In genomic region chr16:9105189-9105588, GRCh38 we compare ENCODE assay signal across 20 cellular contexts. TPM values are rescaled to one million over a fixed set of nuclear protein-coding genes. Genes with fewer than 3 reads are reported as not detected.
DNase-seq lines count a peak whose midpoint lies in the region; ATAC-seq and TF ChIP-seq lines count a peak whose summit lies in the region.
"Had no signal": no experiment of that assay in that cellular context is flagged by ENCODE, and none has a peak within 500 bp of the region (broad histone marks: within the 10 kb centered on the region; RNA-seq: fewer than 3 reads in every experiment).

No MANE protein-coding gene starts in this region.

- no peak overlapping the region for H3K4ac ChIP-seq in mesenchymal stem cell (ENCODE audit: low read depth in 1 of 2, low read length in 2 of 2)

- no peaks in the 10 kb centered on the region for H3K79me1 ChIP-seq in mesenchymal stem cell (replicated peaks; ENCODE audit: low read length, poor library complexity, severe bottlenecking)

- no peak for TF ChIP-seq CTCF in esophagus muscularis mucosa (IDR thresholded peaks at IDR 0.05)

- no peaks in the 10 kb centered on the region for H3K9me3 Mint-ChIP-seq in stimulated activated naive CD8-positive, alpha-beta T cell treated with anti-CD3 and anti-CD28 coated beads, Interleukin-15, Interleukin-2, amounts not matched to agents 100 ng/mL and 50 ng/mL, for 24 hours
- H3K9me3 Mint-ChIP-seq in activated naive CD8-positive, alpha-beta T cell treated with anti-CD3 and anti-CD28 coated beads for 36 hours: no peaks in the 10 kb centered on the region
- H3K9me3 Mint-ChIP-seq: GM23338 had no signal

- peaks cover 93% of the 10 kb centered on the region for H3K4me1 Mint-ChIP-seq in stimulated activated naive CD8-positive, alpha-beta T cell treated with anti-CD3 and anti-CD28 coated beads, Interleukin-15, Interleukin-2, amounts not matched to agents 100 ng/mL and 50 ng/mL, for 24 hours (ENCODE audit: low read depth)
- peaks cover 84% of the 10 kb centered on the region for H3K4me1 Mint-ChIP-seq in activated naive CD8-positive, alpha-beta T cell treated with anti-CD3 and anti-CD28 coated beads for 36 hours

- H3K14ac ChIP-seq in mesenchymal stem cell (ENCODE audit: low read length in 2 of 2): no peak overlapping the region

- H3K9ac ChIP-seq in mesenchymal stem cell (ENCODE audit: low read length): no peak overlapping the region
- H3K9ac ChIP-seq: parathyroid adenoma had no signal

- H2BK5ac ChIP-seq in mesenchymal stem cell (ENCODE audit: low read depth, low read length, poor library complexity, severe bottlenecking): no peak overlapping the region

- H3K4me3 ChIP-seq in mesenchymal stem cell (ENCODE audit: insufficient read depth in 1 of 2, low read depth in 1 of 2, low read length in 2 of 2) (no peak overlapping the region), esophagus muscularis mucosa (no peak overlapping the region)
- H3K4me3 ChIP-seq: GM23338, mucosa of descending colon, testis had no signal

- peaks cover 93% of the 10 kb centered on the region for H3K36me3 Mint-ChIP-seq in stimulated activated naive CD8-positive, alpha-beta T cell treated with anti-CD3 and anti-CD28 coated beads, Interleukin-15, Interleukin-2, amounts not matched to agents 100 ng/mL and 50 ng/mL, for 24 hours (ENCODE audit: low read depth)
- peaks cover 93% of the 10 kb centered on the region for H3K36me3 Mint-ChIP-seq in activated naive CD8-positive, alpha-beta T cell treated with anti-CD3 and anti-CD28 coated beads for 36 hours

- H3K9me3 ChIP-seq in mesenchymal stem cell (ENCODE audit: control insufficient read depth, low read length) (no peaks in the 10 kb centered on the region), esophagus muscularis mucosa (no peaks in the 10 kb centered on the region)
- H3K9me3 ChIP-seq: mucosa of descending colon, testis had no signal

- no peak overlapping the region for H2BK12ac ChIP-seq in mesenchymal stem cell (ENCODE audit: low read length in 2 of 2)

- peak overlapping the region; percentile 35 for H3K4me3 Mint-ChIP-seq in stimulated activated naive CD8-positive, alpha-beta T cell treated with anti-CD3 and anti-CD28 coated beads, Interleukin-15, Interleukin-2, amounts not matched to agents 100 ng/mL and 50 ng/mL, for 24 hours
- H3K4me3 Mint-ChIP-seq in activated naive CD8-positive, alpha-beta T cell treated with anti-CD3 and anti-CD28 coated beads for 36 hours: peak overlapping the region; percentile 29
- H3K4me3 Mint-ChIP-seq: activated CD8-positive, alpha-beta memory T cell treated with anti-CD3 and anti-CD28 coated beads, Interleukin-2, amount 10 ng/mL, durations not matched to agents 7 days and 5 days; GM23338 had no signal

- ATAC-seq in stimulated activated naive CD8-positive, alpha-beta T cell treated with anti-CD3 and anti-CD28 coated beads, Interleukin-15, Interleukin-2, amounts not matched to agents 100 U/mL and 50 U/mL, for 24 hours: no peak
- ATAC-seq in HG03442 (IDR thresholded peaks at IDR 0.05; ENCODE audit: unreplicated experiment) (no peak), left cardiac atrium (no peak)
- ATAC-seq: activated CD8-positive, alpha-beta memory T cell treated with anti-CD3 and anti-CD28 coated beads, Interleukin-2, amount 10 ng/mL, durations not matched to agents 7 days and 5 days; GM23338; mucosa of descending colon had no signal

- H3K18ac ChIP-seq in mesenchymal stem cell (ENCODE audit: low read depth in 1 of 2, low read length in 2 of 2): no peak overlapping the region

- no peak overlapping the region for H3K23ac ChIP-seq in mesenchymal stem cell (ENCODE audit: low read length in 2 of 2)

- H3K27ac ChIP-seq in mesenchymal stem cell (ENCODE audit: low read length, poor library complexity, severe bottlenecking) (no peak overlapping the region), esophagus muscularis mucosa (replicated peaks in 1 of 4) (no peak overlapping the region)
- H3K27ac ChIP-seq: parathyroid adenoma, testis had no signal

- H2AFZ ChIP-seq in mesenchymal stem cell (ENCODE audit: low read depth, low read length): no peak overlapping the region
- H2AFZ ChIP-seq: GM23338, parathyroid adenoma had no signal

- no peak overlapping the region for H4K91ac ChIP-seq in mesenchymal stem cell (ENCODE audit: low read length)

- H2BK120ac ChIP-seq in mesenchymal stem cell (ENCODE audit: low read depth, low read length): no peak overlapping the region

- H3K36me3 ChIP-seq in mesenchymal stem cell (ENCODE audit: control insufficient read depth in 1 of 2, insufficient read depth in 2 of 2, low read depth in 1 of 2, low read length in 2 of 2) (peaks cover 35 to 99% of the 10 kb centered on the region in 2 experiments), esophagus muscularis mucosa (peaks cover 19 to 54% (median 38%) of the 10 kb centered on the region in 4 donors)

- H2AK5ac ChIP-seq in mesenchymal stem cell (ENCODE audit: low read length, severe bottlenecking): no peak overlapping the region

- no peak for DNase-seq in stimulated activated naive CD8-positive, alpha-beta T cell treated with anti-CD3 and anti-CD28 coated beads, Interleukin-15, Interleukin-2, amounts not matched to agents 100 U/mL and 50 U/mL, for 24 hours
- no peak for DNase-seq in activated naive CD8-positive, alpha-beta T cell treated with anti-CD3 and anti-CD28 coated beads for 36 hours
- DNase-seq in mesenchymal stem cell (peak; percentile 30), esophagus muscularis mucosa (ENCODE audit: extremely low spot score) (no peak), left cardiac atrium (no peak)
- DNase-seq in stimulated activated CD4-positive, alpha-beta T cell treated with anti-CD3 and anti-CD28 coated beads, Interleukin-1b, Interleukin-23, amount 100 ng/mL, for 48 hours: no peak
- DNase-seq: activated CD4-positive, CD25-positive, alpha-beta regulatory T cell; activated CD8-positive, alpha-beta memory T cell treated with anti-CD3 and anti-CD28 coated beads, Interleukin-2, amount 10 ng/mL, durations not matched to agents 7 days and 5 days; caudate nucleus; GF-D8; mucosa of descending colon; MV-4-11; NCI-H187 treated with DMSO at 0.1 percent for 48 hours; stimulated activated CD4-positive, alpha-beta T cell treated with anti-CD3 and anti-CD28 coated beads, Interleukin-2, amount 100 ng/mL, for 48 hours; T-helper 1 cell; testis had no signal

- no peak overlapping the region for H2BK15ac ChIP-seq in mesenchymal stem cell (ENCODE audit: low read depth, poor library complexity, severe bottlenecking)

- intact Hi-C loops in esophagus muscularis mucosa (cut with DNase I) (loop anchor here (5.0 kb wide), 1 partner anchor 143 kb away; the partner anchor contains the start of gene USP7), left cardiac atrium (cut with DNase I) (no loop called here)

- TF ChIP-seq EP300 in esophagus muscularis mucosa (IDR thresholded peaks at IDR 0.05): no peak

- no peaks in the 10 kb centered on the region for H3K27me3 Mint-ChIP-seq in stimulated activated naive CD8-positive, alpha-beta T cell treated with anti-CD3 and anti-CD28 coated beads, Interleukin-15, Interleukin-2, amounts not matched to agents 100 ng/mL and 50 ng/mL, for 24 hours
- H3K27me3 Mint-ChIP-seq in activated naive CD8-positive, alpha-beta T cell treated with anti-CD3 and anti-CD28 coated beads for 36 hours: no peaks in the 10 kb centered on the region
- H3K27me3 Mint-ChIP-seq: activated CD8-positive, alpha-beta memory T cell treated with anti-CD3 and anti-CD28 coated beads, Interleukin-2, amount 10 ng/mL, durations not matched to agents 7 days and 5 days had no signal

- no peaks in the 10 kb centered on the region for H3K27me3 ChIP-seq in mesenchymal stem cell (ENCODE audit: control insufficient read depth in 1 of 2, insufficient read depth in 1 of 2, low read length in 2 of 2)
- H3K27me3 ChIP-seq in esophagus muscularis mucosa: no peaks in the 10 kb centered on the region
- H3K27me3 ChIP-seq: testis had no signal

- TF ChIP-seq POLR2A in esophagus muscularis mucosa (IDR thresholded peaks at IDR 0.05; ENCODE audit: low read depth): no peak

- no peak overlapping the region for H3K4me2 ChIP-seq in mesenchymal stem cell (ENCODE audit: low read length, poor library complexity, severe bottlenecking)
- H3K4me2 ChIP-seq: GM23338 had no signal

- H3K27ac Mint-ChIP-seq in stimulated activated naive CD8-positive, alpha-beta T cell treated with anti-CD3 and anti-CD28 coated beads, Interleukin-15, Interleukin-2, amounts not matched to agents 100 ng/mL and 50 ng/mL, for 24 hours: peak overlapping the region; percentile 26
- H3K27ac Mint-ChIP-seq in activated naive CD8-positive, alpha-beta T cell treated with anti-CD3 and anti-CD28 coated beads for 36 hours: peak overlapping the region; percentile 58
- H3K27ac Mint-ChIP-seq: GM23338 had no signal

- peaks cover 9% of the 10 kb centered on the region for H3K4me1 ChIP-seq in mesenchymal stem cell (ENCODE audit: control insufficient read depth, insufficient read depth, low read depth, low read length)
- H3K4me1 ChIP-seq in esophagus muscularis mucosa: peaks cover 99 to 100% (median 100%) of the 10 kb centered on the region in 4 donors

- no peak overlapping the region for H4K8ac ChIP-seq in mesenchymal stem cell (ENCODE audit: low read length)

RNA-seq across cellular contexts. Expression of gene HAPSTR1, which starts 13.7 kb away (rescaled TPM):
- total RNA-seq in activated naive CD8-positive, alpha-beta T cell treated with anti-CD3 and anti-CD28 coated beads for 36 hours: 10 to 100 TPM; 64.5 to 65.5 TPM
- polyA plus RNA-seq in mesenchymal stem cell (2013, experiment 1 of 2): 43.4 TPM
- 42.6 TPM for polyA plus RNA-seq in mesenchymal stem cell (2013, experiment 2 of 2)
- total RNA-seq in esophagus muscularis mucosa (10 to 100 TPM; 51.7 to 65.2 (median 57.1) TPM), left cardiac atrium (10 to 100 TPM; 35.6 to 50.5 TPM)
